In the genomic region with DNA sequence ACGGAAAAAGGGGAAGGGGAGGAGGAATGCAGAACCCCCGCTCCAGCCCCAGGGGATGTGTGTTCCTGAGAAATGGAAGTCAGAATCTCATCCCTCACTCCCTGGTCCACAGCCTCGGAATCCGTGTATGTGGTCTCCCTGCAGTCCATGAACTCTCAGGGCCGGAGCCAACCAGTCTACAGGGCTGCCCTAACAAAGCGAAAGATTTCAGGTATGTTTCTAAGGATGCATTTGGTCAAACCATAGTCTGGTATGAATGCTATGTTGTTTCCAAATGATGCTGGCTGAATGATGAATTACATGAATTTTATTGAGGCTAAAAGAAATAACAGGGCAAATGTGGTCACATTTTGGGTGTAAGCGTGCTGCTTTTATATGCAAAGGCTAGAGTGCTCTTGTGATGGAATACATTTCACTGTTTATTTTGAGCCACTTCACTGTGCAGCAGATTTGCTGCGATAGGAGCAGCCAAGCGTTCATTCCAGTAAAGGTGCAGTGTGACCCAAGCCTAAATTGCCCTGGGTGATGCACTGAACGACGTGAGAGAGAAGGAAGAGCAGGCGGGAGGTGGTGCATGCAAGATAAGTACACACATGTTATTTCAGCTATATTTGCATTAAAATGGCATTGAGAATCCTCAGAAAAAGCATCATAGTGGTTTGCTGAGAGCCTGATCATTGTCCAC, we compare ENCODE assay signal across 1 cellular context.
TF ChIP-seq lines count a peak whose summit lies in the region.

No MANE protein-coding gene starts in this region.

TF ChIP-seq in GM23338, 12 proteins besides CTCF, POLR2A, EP300 and RAD21 (continued from another document):
- TF ChIP-seq NANOG (IDR thresholded peaks at IDR 0.05; ENCODE audit: borderline replicate concordance) (no peak), CREB1 (CRISPR knock-in tag; IDR thresholded peaks at IDR 0.05; ENCODE audit: low read depth) (no peak), ZNF331 (CRISPR knock-in tag; IDR thresholded peaks at IDR 0.05; ENCODE audit: low read depth) (no peak), JUNB (IDR thresholded peaks at IDR 0.05; ENCODE audit: unreplicated experiment) (no peak)
